In genomic region chr18:75753753-75754152, GRCh38 we compare ENCODE assay signal across 40 cellular contexts.
"Had no signal": no experiment of that assay in that cellular context is flagged by ENCODE, and none has a peak within 500 bp of the region (broad histone marks: within the 10 kb centered on the region; RNA-seq: fewer than 3 reads in every experiment).

No MANE protein-coding gene starts in this region.

- H3K27ac Mint-ChIP-seq: activated B cell treated with CpG ODN at 0.5 μM for 24 hours; activated CD4-positive, alpha-beta memory T cell treated with anti-CD3 and anti-CD28 coated beads for 36 hours; activated CD4-positive, alpha-beta T cell treated with anti-CD3 and anti-CD28 coated beads, Interleukin-2, amount 10 ng/mL, durations not matched to agents 24 days and 14 days; activated CD8-positive, alpha-beta T cell treated with anti-CD3 and anti-CD28 coated beads for 36 hours; activated naive CD4-positive, alpha-beta T cell treated with anti-CD3 and anti-CD28 coated beads, Interleukin-2, amount 10 ng/mL, durations not matched to agents 7 days and 5 days; activated naive CD4-positive, alpha-beta T cell treated with anti-CD3 and anti-CD28 coated beads, Interleukin-2, amount 50 U/mL, for 24 hours; activated naive CD8-positive, alpha-beta T cell; activated naive CD8-positive, alpha-beta T cell treated with anti-CD3 and anti-CD28 coated beads, Interleukin-2, amount 10 ng/mL, durations not matched to agents 7 days and 5 days; activated naive CD8-positive, alpha-beta T cell treated with anti-CD3 and anti-CD28 coated beads, Interleukin-2, amount 50 U/mL, for 24 hours; activated T-cell treated with anti-CD3 and anti-CD28 coated beads, Interleukin-2, amount 50 U/mL, for 72 hours; activated T-helper 1 cell treated with anti-CD3 and anti-CD28 coated beads, Interleukin-12 subunit alpha, Interleukin-12 subunit beta, Interleukin-2, Interleukin-4 antibody, amounts not matched to agents 30 ng/mL and 10 ng/mL and 1 ng/mL, durations not matched to agents 14 hours and 24 hours and 36 hours; activated T-helper 17 cell treated with anti-CD3 and anti-CD28 coated beads, Interleukin-2, amount 50 U/mL, for 72 hours; T-helper 1 cell treated with Interleukin-12 subunit alpha and Interleukin-12 subunit beta and Interleukin-4 antibody, amounts not matched to agents 30 μg/mL and 1 μg/mL, for 36 hours; T-helper 2 cell treated with Interferon-gamma antibody and Interleukin-4, amounts not matched to agents 5 μg/mL and 100 μg/mL, for 36 hours had no signal

- H3K9me3 ChIP-seq: body of pancreas, breast epithelium had no signal

- H3K27me3 ChIP-seq: body of pancreas, brain microvascular endothelial cell, breast epithelium, cardiac muscle cell had no signal

- H3K36me3 Mint-ChIP-seq: activated CD4-positive, alpha-beta memory T cell treated with anti-CD3 and anti-CD28 coated beads for 36 hours; activated naive CD4-positive, alpha-beta T cell treated with anti-CD3 and anti-CD28 coated beads, Interleukin-2, amount 10 ng/mL, durations not matched to agents 7 days and 5 days; activated naive CD4-positive, alpha-beta T cell treated with anti-CD3 and anti-CD28 coated beads, Interleukin-2, amount 50 U/mL, for 24 hours; activated naive CD8-positive, alpha-beta T cell; activated naive CD8-positive, alpha-beta T cell treated with anti-CD3 and anti-CD28 coated beads, Interleukin-2, amount 10 ng/mL, durations not matched to agents 7 days and 5 days had no signal

- H3K27me3 Mint-ChIP-seq: activated B cell treated with CpG ODN at 0.5 μM for 24 hours; activated CD4-positive, alpha-beta T cell treated with anti-CD3 and anti-CD28 coated beads, Interleukin-2, amount 10 ng/mL, durations not matched to agents 24 days and 14 days; activated CD8-positive, alpha-beta T cell treated with anti-CD3 and anti-CD28 coated beads for 36 hours had no signal

- H3K4me3 ChIP-seq: body of pancreas, breast epithelium, cardiac muscle cell had no signal

- FAIRE-seq: astrocyte, TTC549 had no signal

- ATAC-seq: activated CD8-positive, alpha-beta T cell treated with anti-CD3 and anti-CD28 coated beads for 36 hours; activated naive CD8-positive, alpha-beta T cell treated with anti-CD3 and anti-CD28 coated beads, Interleukin-2, amount 50 U/mL, for 24 hours; activated T-cell treated with anti-CD3 and anti-CD28 coated beads, Interleukin-2, amount 50 U/mL, for 4 hours; activated T-cell treated with anti-CD3 and anti-CD28 coated beads, Interleukin-2, amount 50 U/mL, for 72 hours; activated T-helper 17 cell treated with anti-CD3 and anti-CD28 coated beads, Interleukin-2, amount 50 U/mL, for 72 hours; body of pancreas had no signal

- H3K9me3 Mint-ChIP-seq: activated B cell treated with CpG ODN at 0.5 μM for 24 hours; activated CD4-positive, alpha-beta memory T cell treated with anti-CD3 and anti-CD28 coated beads for 36 hours; activated CD4-positive, alpha-beta T cell treated with anti-CD3 and anti-CD28 coated beads, Interleukin-2, amount 10 ng/mL, durations not matched to agents 24 days and 14 days; activated CD8-positive, alpha-beta T cell treated with anti-CD3 and anti-CD28 coated beads for 36 hours; activated naive CD4-positive, alpha-beta T cell treated with anti-CD3 and anti-CD28 coated beads, Interleukin-2, amount 10 ng/mL, durations not matched to agents 7 days and 5 days; activated naive CD4-positive, alpha-beta T cell treated with anti-CD3 and anti-CD28 coated beads, Interleukin-2, amount 50 U/mL, for 24 hours; activated naive CD8-positive, alpha-beta T cell treated with anti-CD3 and anti-CD28 coated beads, Interleukin-2, amount 10 ng/mL, durations not matched to agents 7 days and 5 days; activated naive CD8-positive, alpha-beta T cell treated with anti-CD3 and anti-CD28 coated beads, Interleukin-2, amount 50 U/mL, for 24 hours; activated T-cell treated with anti-CD3 and anti-CD28 coated beads, Interleukin-2, amount 50 U/mL, for 4 hours; activated T-cell treated with anti-CD3 and anti-CD28 coated beads, Interleukin-2, amount 50 U/mL, for 72 hours; activated T-helper 1 cell treated with anti-CD3 and anti-CD28 coated beads, Interleukin-12 subunit alpha, Interleukin-12 subunit beta, Interleukin-2, Interleukin-4 antibody, amounts not matched to agents 30 ng/mL and 10 ng/mL and 1 ng/mL, durations not matched to agents 14 hours and 24 hours and 36 hours; activated T-helper 17 cell treated with anti-CD3 and anti-CD28 coated beads, Interleukin-2, amount 50 U/mL, for 72 hours; central memory CD8-positive, alpha-beta T cell; T-helper 1 cell treated with Interleukin-12 subunit alpha and Interleukin-12 subunit beta and Interleukin-4 antibody, amounts not matched to agents 30 μg/mL and 1 μg/mL, for 36 hours; T-helper 2 cell treated with Interferon-gamma antibody and Interleukin-4, amounts not matched to agents 5 μg/mL and 100 μg/mL, for 36 hours had no signal

- H3K36me3 ChIP-seq: brain microvascular endothelial cell, breast epithelium, cardiac muscle cell had no signal

- H3K27ac ChIP-seq: body of pancreas, brain microvascular endothelial cell, breast epithelium, cardiac muscle cell, VCaP had no signal

- H3K4me3 Mint-ChIP-seq: activated B cell treated with CpG ODN at 0.5 μM for 24 hours; activated CD4-positive, alpha-beta memory T cell treated with anti-CD3 and anti-CD28 coated beads for 36 hours; activated CD4-positive, alpha-beta T cell treated with anti-CD3 and anti-CD28 coated beads, Interleukin-2, amount 10 ng/mL, durations not matched to agents 24 days and 14 days; activated CD8-positive, alpha-beta T cell treated with anti-CD3 and anti-CD28 coated beads for 36 hours; activated naive CD4-positive, alpha-beta T cell treated with anti-CD3 and anti-CD28 coated beads, Interleukin-2, amount 10 ng/mL, durations not matched to agents 7 days and 5 days; activated naive CD4-positive, alpha-beta T cell treated with anti-CD3 and anti-CD28 coated beads, Interleukin-2, amount 50 U/mL, for 24 hours; activated naive CD8-positive, alpha-beta T cell; activated naive CD8-positive, alpha-beta T cell treated with anti-CD3 and anti-CD28 coated beads, Interleukin-2, amount 10 ng/mL, durations not matched to agents 7 days and 5 days; activated naive CD8-positive, alpha-beta T cell treated with anti-CD3 and anti-CD28 coated beads, Interleukin-2, amount 50 U/mL, for 24 hours; activated T-cell treated with anti-CD3 and anti-CD28 coated beads, Interleukin-2, amount 50 U/mL, for 4 hours; activated T-cell treated with anti-CD3 and anti-CD28 coated beads, Interleukin-2, amount 50 U/mL, for 72 hours; activated T-helper 1 cell treated with anti-CD3 and anti-CD28 coated beads, Interleukin-12 subunit alpha, Interleukin-12 subunit beta, Interleukin-2, Interleukin-4 antibody, amounts not matched to agents 30 ng/mL and 10 ng/mL and 1 ng/mL, durations not matched to agents 14 hours and 24 hours and 36 hours; activated T-helper 17 cell treated with anti-CD3 and anti-CD28 coated beads, Interleukin-2, amount 50 U/mL, for 72 hours; central memory CD8-positive, alpha-beta T cell; T-helper 1 cell treated with Interleukin-12 subunit alpha and Interleukin-12 subunit beta and Interleukin-4 antibody, amounts not matched to agents 30 μg/mL and 1 μg/mL, for 36 hours; T-helper 2 cell treated with Interferon-gamma antibody and Interleukin-4, amounts not matched to agents 5 μg/mL and 100 μg/mL, for 36 hours had no signal

- H3K4me1 ChIP-seq: body of pancreas, breast epithelium had no signal

- DNase-seq: activated B cell treated with CpG ODN at 0.5 μM for 24 hours; activated CD4-positive, alpha-beta memory T cell treated with anti-CD3 and anti-CD28 coated beads for 36 hours; activated CD4-positive, alpha-beta T cell treated with anti-CD3 and anti-CD28 coated beads for 4 hours; activated CD4-positive, alpha-beta T cell treated with anti-CD3 and anti-CD28 coated beads, Interleukin-2, amount 10 ng/mL, durations not matched to agents 24 days and 14 days; activated CD4-positive, alpha-beta T cell treated with anti-CD3 and anti-CD28 coated beads, Interleukin-2, amount 50 U/mL, for 1 hour; activated CD4-positive, alpha-beta T cell treated with anti-CD3 and anti-CD28 coated beads, Interleukin-2, amount 50 U/mL, for 4 hours; activated CD4-positive, CD25-positive, alpha-beta regulatory T cell treated with anti-CD3 and anti-CD28 coated beads, Interleukin-2, amount 50 U/mL, for 72 hours; activated CD8-positive, alpha-beta memory T cell treated with anti-CD3 and anti-CD28 coated beads, Interleukin-2, amount 50 U/mL, for 4 hours; activated CD8-positive, alpha-beta T cell treated with anti-CD3 and anti-CD28 coated beads for 36 hours; activated effector memory CD4-positive, alpha-beta T cell treated with Interleukin-2 at 50 U/mL for 16 hours; activated gamma-delta T cell; activated naive CD4-positive, alpha-beta T cell treated with anti-CD3 and anti-CD28 coated beads, Interleukin-2, amount 10 ng/mL, durations not matched to agents 7 days and 5 days; activated naive CD4-positive, alpha-beta T cell treated with Interleukin-2 at 50 U/mL for 16 hours; activated naive CD8-positive, alpha-beta T cell treated with anti-CD3 and anti-CD28 coated beads, Interleukin-2, amount 10 ng/mL, durations not matched to agents 7 days and 5 days; activated naive CD8-positive, alpha-beta T cell treated with anti-CD3 and anti-CD28 coated beads, Interleukin-2, amount 50 U/mL, for 24 hours; activated T-cell treated with anti-CD3 and anti-CD28 coated beads for 4 hours; activated T-cell treated with anti-CD3 and anti-CD28 coated beads, Interleukin-2, amount 50 U/mL, for 1 hour; activated T-cell treated with anti-CD3 and anti-CD28 coated beads, Interleukin-2, amount 50 U/mL, for 4 hours; activated T-cell treated with anti-CD3 and anti-CD28 coated beads, Interleukin-2, amount 50 U/mL, for 72 hours; amygdala; anterior cingulate cortex; body of pancreas; brain microvascular endothelial cell; caudate nucleus; SW 1271; T-helper 1 cell; T-helper 2 cell; T-helper 9 cell had no signal

- H3K4me1 Mint-ChIP-seq: activated B cell treated with CpG ODN at 0.5 μM for 24 hours; activated CD4-positive, alpha-beta T cell treated with anti-CD3 and anti-CD28 coated beads, Interleukin-2, amount 10 ng/mL, durations not matched to agents 24 days and 14 days; activated naive CD4-positive, alpha-beta T cell treated with anti-CD3 and anti-CD28 coated beads, Interleukin-2, amount 10 ng/mL, durations not matched to agents 7 days and 5 days; activated naive CD4-positive, alpha-beta T cell treated with anti-CD3 and anti-CD28 coated beads, Interleukin-2, amount 50 U/mL, for 24 hours; activated naive CD8-positive, alpha-beta T cell treated with anti-CD3 and anti-CD28 coated beads, Interleukin-2, amount 10 ng/mL, durations not matched to agents 7 days and 5 days; activated naive CD8-positive, alpha-beta T cell treated with anti-CD3 and anti-CD28 coated beads, Interleukin-2, amount 50 U/mL, for 24 hours; activated T-helper 17 cell treated with anti-CD3 and anti-CD28 coated beads, Interleukin-2, amount 50 U/mL, for 72 hours; central memory CD8-positive, alpha-beta T cell had no signal
